19 cellular contexts compared by ENCODE assay signal in the genomic region with DNA sequence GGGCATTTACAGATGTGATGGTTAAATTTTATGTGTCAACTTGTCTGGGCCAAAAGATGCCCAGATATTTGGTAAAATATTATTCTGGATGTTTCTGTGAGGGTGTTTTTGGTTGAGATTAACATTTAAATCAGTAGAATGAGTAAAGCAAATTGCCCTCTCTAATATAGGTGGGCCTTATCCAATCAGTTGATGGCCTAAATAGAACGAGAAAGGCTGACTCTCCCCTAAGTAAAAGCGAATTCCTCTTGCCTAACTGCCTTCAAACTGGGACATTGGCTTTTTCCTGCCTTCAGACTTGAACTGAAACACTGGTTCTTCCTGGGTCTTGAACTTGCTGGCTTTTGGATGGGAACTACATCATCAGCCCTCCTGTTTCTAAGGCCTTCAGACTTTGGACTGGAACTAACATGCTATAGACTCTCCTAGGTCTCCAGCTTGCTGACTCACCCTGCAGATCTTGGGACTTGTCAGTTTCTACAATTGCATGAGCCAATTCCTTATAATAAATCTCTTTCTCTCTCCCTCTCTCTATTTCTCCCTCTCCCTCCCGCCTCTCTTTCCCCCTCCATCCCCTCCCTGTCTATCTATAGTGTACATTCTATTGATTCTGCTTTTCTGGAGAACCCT. TPM values are rescaled to one million over a fixed set of nuclear protein-coding genes. Genes with fewer than 3 reads are reported as not detected.
DNase-seq lines count a peak whose midpoint lies in the region; ATAC-seq and TF ChIP-seq lines count a peak whose summit lies in the region.
"Had no signal": no experiment of that assay in that cellular context is flagged by ENCODE, and none has a peak within 500 bp of the region (broad histone marks: within the 10 kb centered on the region; RNA-seq: fewer than 3 reads in every experiment).

No MANE protein-coding gene starts in this region.

- intact Hi-C loops in CD4-positive, alpha-beta T cell (cut with DNase I, micrococcal nuclease), result no loop called here

- H3K36me3 Mint-ChIP-seq in chondrocyte (ENCODE audit: low read depth), result peaks cover 2% of the 10 kb centered on the region
- H3K36me3 Mint-ChIP-seq in stimulated activated effector memory CD8-positive, alpha-beta T cell treated with anti-CD3 and anti-CD28 coated beads, Interleukin-12 subunit alpha, Interleukin-12 subunit beta, amount 100 ng/mL, for 72 hours, result peaks cover 10% of the 10 kb centered on the region
- H3K36me3 Mint-ChIP-seq in CD4-positive, alpha-beta T cell (ENCODE audit: low read depth), result peaks cover 62% of the 10 kb centered on the region

- H3K27me3 ChIP-seq in CD4-positive, alpha-beta T cell (ENCODE audit: control insufficient read depth, insufficient read depth, low read length), result no peaks in the 10 kb centered on the region

- no peak for ATAC-seq in stimulated activated effector memory CD8-positive, alpha-beta T cell treated with anti-CD3 and anti-CD28 coated beads, Interleukin-12 subunit alpha, Interleukin-12 subunit beta, amount 100 ng/mL, for 72 hours
- ATAC-seq in CD4-positive, alpha-beta T cell (ENCODE audit: poor library complexity), result no peak
- ATAC-seq: activated T-helper 17 cell treated with anti-CD3 and anti-CD28 coated beads, Interleukin-2, amount 50 U/mL, for 72 hours had no signal

- peaks cover 3% of the 10 kb centered on the region for H3K9me3 Mint-ChIP-seq in chondrocyte (ENCODE audit: low read depth)
- H3K9me3 Mint-ChIP-seq in stimulated activated effector memory CD8-positive, alpha-beta T cell treated with anti-CD3 and anti-CD28 coated beads, Interleukin-12 subunit alpha, Interleukin-12 subunit beta, amount 100 ng/mL, for 72 hours, result peaks cover 3% of the 10 kb centered on the region
- H3K9me3 Mint-ChIP-seq in CD4-positive, alpha-beta T cell, result no peaks in the 10 kb centered on the region
- H3K9me3 Mint-ChIP-seq: activated T-helper 17 cell treated with anti-CD3 and anti-CD28 coated beads, Interleukin-2, amount 50 U/mL, for 72 hours had no signal

- H3K9me3 ChIP-seq in CD4-positive, alpha-beta T cell (ENCODE audit: control insufficient read depth, low read length), result no peaks in the 10 kb centered on the region

- POLR2A ChIA-PET in CD4-positive, alpha-beta T cell (lab: Charles Lee), result no interaction called here

- no peak overlapping the region for H3K4me3 Mint-ChIP-seq in chondrocyte (ENCODE audit: unreplicated experiment)
- H3K4me3 Mint-ChIP-seq in stimulated activated effector memory CD8-positive, alpha-beta T cell treated with anti-CD3 and anti-CD28 coated beads, Interleukin-12 subunit alpha, Interleukin-12 subunit beta, amount 100 ng/mL, for 72 hours, result no peak overlapping the region
- H3K4me3 Mint-ChIP-seq in CD4-positive, alpha-beta T cell, result no peak overlapping the region
- H3K4me3 Mint-ChIP-seq: activated naive CD8-positive, alpha-beta T cell treated with anti-CD3 and anti-CD28 coated beads for 36 hours; activated T-helper 17 cell treated with anti-CD3 and anti-CD28 coated beads, Interleukin-2, amount 50 U/mL, for 72 hours; IgD-negative memory B cell had no signal

- H3K27ac ChIP-seq in CD4-positive, alpha-beta T cell (ENCODE audit: low read depth, low read length), result no peak overlapping the region
- H3K27ac ChIP-seq: C4-2B, HL-60, RWPE1 had no signal

- no peaks in the 10 kb centered on the region for H3K27me3 Mint-ChIP-seq in chondrocyte (ENCODE audit: low read depth)
- H3K27me3 Mint-ChIP-seq in CD4-positive, alpha-beta T cell, result peaks cover 4% of the 10 kb centered on the region
- H3K27me3 Mint-ChIP-seq: activated naive CD8-positive, alpha-beta T cell treated with anti-CD3 and anti-CD28 coated beads for 36 hours; activated T-helper 17 cell treated with anti-CD3 and anti-CD28 coated beads, Interleukin-2, amount 50 U/mL, for 72 hours had no signal

- peak overlapping the region; percentile 57 for H3K27ac Mint-ChIP-seq in chondrocyte (ENCODE audit: unreplicated experiment)
- H3K27ac Mint-ChIP-seq in stimulated activated effector memory CD8-positive, alpha-beta T cell treated with anti-CD3 and anti-CD28 coated beads, Interleukin-12 subunit alpha, Interleukin-12 subunit beta, amount 100 ng/mL, for 72 hours, result no peak overlapping the region
- H3K27ac Mint-ChIP-seq in CD4-positive, alpha-beta T cell, result no peak overlapping the region
- H3K27ac Mint-ChIP-seq: activated naive CD8-positive, alpha-beta T cell treated with anti-CD3 and anti-CD28 coated beads for 36 hours; activated T-helper 17 cell treated with anti-CD3 and anti-CD28 coated beads, Interleukin-2, amount 50 U/mL, for 72 hours; IgD-negative memory B cell had no signal

- TF ChIP-seq CTCF in AG10803 (conservative IDR thresholded peaks at IDR 0.05; ENCODE audit: low read length) (no peak), chondrocyte (IDR thresholded peaks at IDR 0.05) (no peak)
- TF ChIP-seq CTCF in CD4-positive, alpha-beta T cell (IDR thresholded peaks at IDR 0.05), result no peak

- H3K4me1 Mint-ChIP-seq in chondrocyte (ENCODE audit: low read depth), result peaks cover 35% of the 10 kb centered on the region
- H3K4me1 Mint-ChIP-seq in stimulated activated effector memory CD8-positive, alpha-beta T cell treated with anti-CD3 and anti-CD28 coated beads, Interleukin-12 subunit alpha, Interleukin-12 subunit beta, amount 100 ng/mL, for 72 hours, result no peaks in the 10 kb centered on the region
- H3K4me1 Mint-ChIP-seq in CD4-positive, alpha-beta T cell (ENCODE audit: low read depth), result no peaks in the 10 kb centered on the region
- H3K4me1 Mint-ChIP-seq: activated naive CD8-positive, alpha-beta T cell treated with anti-CD3 and anti-CD28 coated beads for 36 hours; activated T-helper 17 cell treated with anti-CD3 and anti-CD28 coated beads, Interleukin-2, amount 50 U/mL, for 72 hours; IgD-negative memory B cell had no signal

- CTCF ChIA-PET in CD4-positive, alpha-beta T cell (lab: Charles Lee), result no interaction called here

- peak; percentile 53 for DNase-seq in AG10803 (ENCODE audit: low read depth)
- DNase-seq in LoVo (ENCODE audit: low spot score), result peak; percentile 39
- DNase-seq in chondrocyte (ENCODE audit: low spot score), result no peak
- peak; percentile 70 for DNase-seq in iris pigment epithelial cell (ENCODE audit: low read depth)
- DNase-seq in retina, result no peak
- no peak for DNase-seq in stimulated activated effector memory CD8-positive, alpha-beta T cell treated with anti-CD3 and anti-CD28 coated beads, Interleukin-12 subunit alpha, Interleukin-12 subunit beta, amount 100 ng/mL, for 72 hours (ENCODE audit: low spot score in 2 of 2)
- DNase-seq in CD4-positive, alpha-beta T cell, result no peak
- no peak for DNase-seq in NCI-H146 (lab: John Stamatoyannopoulos, UW)
- DNase-seq: activated CD4-positive, alpha-beta T cell treated with anti-CD3 and anti-CD28 coated beads for 4 hours; activated naive CD8-positive, alpha-beta T cell treated with anti-CD3 and anti-CD28 coated beads for 36 hours; effector CD8-positive, alpha-beta T cell; hippocampal formation; NCI-H1048; NCI-H524 treated with DMSO at 0.1 percent for 48 hours had no signal

- H3K4me3 ChIP-seq in AG10803 (ENCODE audit: low read length), result no peak overlapping the region

RNA-seq across cellular contexts. Expression of a gene that starts 10.2 kb away (rescaled TPM):
- 201 to 294 TPM (median 211 TPM) in 3 replicates for total RNA-seq in chondrocyte
- total RNA-seq in CD4-positive, alpha-beta T cell, result 1 to 10 TPM; 2.8 to 4.3 TPM

RNA-seq across cellular contexts. Expression of a gene that starts 21.8 kb away (rescaled TPM):
- total RNA-seq in chondrocyte, result 1.3 to 7.1 TPM (median 5.9 TPM) in 3 replicates
- 10 to 100 TPM; 34.8 to 39.9 TPM for total RNA-seq in CD4-positive, alpha-beta T cell

RNA-seq across cellular contexts. Expression of a gene that starts 59.8 kb away (rescaled TPM):
- 111 to 120 TPM (median 115 TPM) in 3 replicates for total RNA-seq in chondrocyte
- total RNA-seq in CD4-positive, alpha-beta T cell, result under 1 TPM; 0.45 to 0.71 TPM

Comparison
In these comparisons a context has a peak if more than half of its experiments do, and no peak if none do; other contexts are left out.
1. DNase-seq: peak in AG10803 (single experiment), LoVo (single experiment) and iris pigment epithelial cell (single experiment); none in chondrocyte (single experiment), retina (single experiment), stimulated activated effector memory CD8-positive, alpha-beta T cell treated with anti-CD3 and anti-CD28 coated beads, Interleukin-12 subunit alpha, Interleukin-12 subunit beta, amount 100 ng/mL, for 72 hours (0 of 2), CD4-positive, alpha-beta T cell (0 of 10) and NCI-H146 (single experiment).
2. RNA of a gene that starts 10.2 kb away (total RNA-seq): 201 to 294 TPM in chondrocyte; 2.8 to 4.3 TPM in CD4-positive, alpha-beta T cell; every median in the first group is over 10 times any median in the second.
3. RNA of a gene that starts 59.8 kb away (total RNA-seq): 111 to 120 TPM in chondrocyte; 0.45 to 0.71 TPM in CD4-positive, alpha-beta T cell; every median in the first group is over 10 times any median in the second.